Comparison of ENCODE assay signal across 8 cellular contexts in genomic region chr2:61855178-61855523, GRCh38. TPM values are rescaled to one million over a fixed set of nuclear protein-coding genes. Genes with fewer than 3 reads are reported as not detected.
DNase-seq lines count a peak whose midpoint lies in the region; ATAC-seq, FAIRE-seq and TF ChIP-seq lines count a peak whose summit lies in the region.

No MANE protein-coding gene starts in this region.

- peak overlapping the region; percentile 94 to 99 for H3K4me3 Mint-ChIP-seq in activated T-cell treated with anti-CD3 and anti-CD28 coated beads, Interleukin-2, amount 50 U/mL, for 72 hours
- peak overlapping the region; percentile 92 to 94 (median 93) for H3K4me3 Mint-ChIP-seq in nephron

- H3K27me3 Mint-ChIP-seq in activated T-cell treated with anti-CD3 and anti-CD28 coated beads, Interleukin-2, amount 50 U/mL, for 72 hours (ENCODE audit: low read depth): no peaks in the 10 kb centered on the region
- H3K27me3 Mint-ChIP-seq in nephron (ENCODE audit: low read depth): no peaks in the 10 kb centered on the region

- TF ChIP-seq POLR2A in endothelial cell of umbilical vein (IDR thresholded peaks at IDR 0.05; ENCODE audit: low read depth, low read length): no peak

- H2AFZ ChIP-seq in PC-3 (ENCODE audit: low read length) (peak overlapping the region; percentile 97), endothelial cell of umbilical vein (ENCODE audit: low read depth, low read length) (peak overlapping the region; percentile 96)

- H3K27ac ChIP-seq in PC-3 (ENCODE audit: low read length) (peak overlapping the region; percentile 50), endothelial cell of umbilical vein (ENCODE audit: insufficient read depth, low read depth, low read length) (peak overlapping the region; percentile 43)

- POLR2A ChIA-PET in PC-3 (lab: Charles Lee; ENCODE audit: unreplicated experiment): interaction anchor here (0.5 to 0.6 kb wide), 2 partner anchors 63 to 325 kb away, joined by 3 to 4 read pairs; no protein-coding TSS in a partner anchor
- POLR2A ChIA-PET in endothelial cell of umbilical vein (lab: Charles Lee): no interaction called here

- ATAC-seq in activated T-cell treated with anti-CD3 and anti-CD28 coated beads, Interleukin-2, amount 50 U/mL, for 72 hours (replicated peaks in 1 of 2): no peak
- ATAC-seq in PC-3: peak; percentile 11
- ATAC-seq in GM18909 (IDR thresholded peaks at IDR 0.05; ENCODE audit: poor library complexity, unreplicated experiment): no peak

- no peaks in the 10 kb centered on the region for H4K20me1 ChIP-seq in PC-3 (ENCODE audit: low read length)
- no peaks in the 10 kb centered on the region for H4K20me1 ChIP-seq in endothelial cell of umbilical vein (replicated peaks; ENCODE audit: control insufficient read depth, extremely low read depth, insufficient read depth, low read length)

- H3K9me2 ChIP-seq in PC-3 (replicated peaks; ENCODE audit: low read length): no peaks in the 10 kb centered on the region

- H3K4me1 ChIP-seq in PC-3 (ENCODE audit: insufficient read depth, low read length): peaks cover 5% of the 10 kb centered on the region; the same call in 1 of the 2 replicates
- peaks cover 5% of the 10 kb centered on the region for H3K4me1 ChIP-seq in endothelial cell of umbilical vein (ENCODE audit: control insufficient read depth, extremely low read depth, insufficient read depth, low read length)

- H3K9me3 ChIP-seq in PC-3 (ENCODE audit: low read length) (no peaks in the 10 kb centered on the region), endothelial cell of umbilical vein (replicated peaks; ENCODE audit: control insufficient read depth, insufficient read depth, low read length) (no peaks in the 10 kb centered on the region)

- peak overlapping the region; percentile 39 for H3K27ac Mint-ChIP-seq in activated T-cell treated with anti-CD3 and anti-CD28 coated beads, Interleukin-2, amount 50 U/mL, for 72 hours
- peak overlapping the region; percentile 95 to 96 (median 96) for H3K27ac Mint-ChIP-seq in nephron

- no peaks in the 10 kb centered on the region for H3K79me2 ChIP-seq in PC-3 (ENCODE audit: low read length)
- H3K79me2 ChIP-seq in endothelial cell of umbilical vein (ENCODE audit: control insufficient read depth, insufficient read depth, low read length): no peaks in the 10 kb centered on the region

- no peak; the same call in 1 of the 2 replicates for TF ChIP-seq CTCF in PC-3 (conservative IDR thresholded peaks at IDR 0.05; ENCODE audit: low read depth, low read length)
- no peak for TF ChIP-seq CTCF in endothelial cell of umbilical vein (IDR thresholded peaks at IDR 0.05; ENCODE audit: extremely low read depth in 1 of 2, insufficient read depth in 1 of 2, low read depth in 1 of 2, low read length in 2 of 2)
- TF ChIP-seq CTCF in nephron (IDR thresholded peaks at IDR 0.05; ENCODE audit: unreplicated experiment in 3 of 3): no peak

- BruUV-seq in PC-3 (replicated peaks; lab: Mats Ljungman, UMichigan) (no TSS peak), endothelial cell of umbilical vein (replicated peaks; lab: Mats Ljungman, UMichigan) (no TSS peak)

- H3K4me2 ChIP-seq in PC-3 (ENCODE audit: low read length): peak overlapping the region; percentile 94
- peak overlapping the region; percentile 90 for H3K4me2 ChIP-seq in endothelial cell of umbilical vein (ENCODE audit: insufficient read depth, low read length)

- H3K27me3 ChIP-seq in PC-3 (ENCODE audit: low read length) (no peaks in the 10 kb centered on the region), endothelial cell of umbilical vein (ENCODE audit: control insufficient read depth in 2 of 2, insufficient read depth in 2 of 2, low read length in 2 of 2) (no peaks in the 10 kb centered on the region)

- H3K36me3 ChIP-seq in PC-3 (ENCODE audit: low read depth, low read length) (no peaks in the 10 kb centered on the region), endothelial cell of umbilical vein (ENCODE audit: control insufficient read depth in 2 of 2, extremely low read depth in 1 of 2, insufficient read depth in 2 of 2, low read length in 2 of 2) (no peaks in the 10 kb centered on the region)

- peaks cover 33% of the 10 kb centered on the region for H3K4me1 Mint-ChIP-seq in activated T-cell treated with anti-CD3 and anti-CD28 coated beads, Interleukin-2, amount 50 U/mL, for 72 hours (ENCODE audit: low read depth)
- H3K4me1 Mint-ChIP-seq in nephron: peaks cover 5% of the 10 kb centered on the region

- H3K4me3 ChIP-seq in PC-3 (ENCODE audit: low read length) (peak overlapping the region; percentile 84), endothelial cell of umbilical vein (replicated peaks in 1 of 3; ENCODE audit: insufficient read depth in 1 of 3, low read depth in 1 of 3, low read length in 3 of 3) (peak overlapping the region; percentile 33 to 93 (median 74))

- dilution Hi-C loops in endothelial cell of umbilical vein (cut with MboI; ENCODE audit: extremely low pct_ligation_motif_present, low sequenced_read_pairs): no loop called here

- intact Hi-C loops in PC-3 (cut with micrococcal nuclease) (loop anchor here (2.0 to 10.0 kb wide), 4 partner anchors 32 to 320 kb away; partner anchors contain the start of gene XPO1), endothelial cell of umbilical vein (cut with micrococcal nuclease) (loop anchor here (2.0 to 10.0 kb wide), 2 partner anchors 34 to 160 kb away; partner anchors contain the start of gene CCT4)

- H3K9ac ChIP-seq in PC-3 (ENCODE audit: low read length) (peak overlapping the region; percentile 64), endothelial cell of umbilical vein (replicated peaks; ENCODE audit: extremely low read depth, insufficient read depth, low read length) (peak overlapping the region; percentile 46)

- H3K9me1 ChIP-seq in endothelial cell of umbilical vein (replicated peaks; ENCODE audit: control insufficient read depth, extremely low read depth, insufficient read depth, low read length): no peaks in the 10 kb centered on the region

- no peaks in the 10 kb centered on the region for H3F3A ChIP-seq in PC-3 (ENCODE audit: low read length, unreplicated experiment)

- no peak for DNase-seq in activated T-cell treated with anti-CD3 and anti-CD28 coated beads, Interleukin-2, amount 50 U/mL, for 72 hours
- DNase-seq in activated T-cell treated with anti-CD3 and anti-CD28 coated beads, Interleukin-2, amount 50 U/mL, for 1 hour: no peak
- peak; percentile 49 for DNase-seq in PC-3
- peak; percentile 36 for DNase-seq in endothelial cell of umbilical vein (ENCODE audit: low read depth, low spot score)
- DNase-seq in MV-4-11 (lab: John Stamatoyannopoulos, UW): no peak
- no peak for DNase-seq in middle frontal gyrus (ENCODE audit: extremely low spot score, low spot score)

- H3K9me3 Mint-ChIP-seq in activated T-cell treated with anti-CD3 and anti-CD28 coated beads, Interleukin-2, amount 50 U/mL, for 72 hours: no peaks in the 10 kb centered on the region
- H3K9me3 Mint-ChIP-seq in nephron: no peaks in the 10 kb centered on the region

- CTCF ChIA-PET in PC-3 (lab: Charles Lee): interaction anchor here (0.6 kb wide), 1 partner anchor 185 kb away, joined by 3 read pairs; no protein-coding TSS in a partner anchor
- CTCF ChIA-PET in endothelial cell of umbilical vein (lab: Charles Lee): interaction anchor here (1.5 kb wide), 1 partner anchor 10 kb away, joined by 4 read pairs; no protein-coding TSS in a partner anchor

- no peaks in the 10 kb centered on the region for H3K36me3 Mint-ChIP-seq in activated T-cell treated with anti-CD3 and anti-CD28 coated beads, Interleukin-2, amount 50 U/mL, for 72 hours (ENCODE audit: insufficient read depth in 2 of 2)
- no peaks in the 10 kb centered on the region for H3K36me3 Mint-ChIP-seq in nephron (ENCODE audit: low read depth)

- no peak for FAIRE-seq in endothelial cell of umbilical vein (lab: Jason Lieb, UNC)

TF ChIP-seq in endothelial cell of umbilical vein, 7 proteins besides CTCF, POLR2A, EP300 and RAD21 (continues in another document):
- TF ChIP-seq MYC (IDR thresholded peaks at IDR 0.05; ENCODE audit: low read depth, low read length) (no peak), EZH2 (IDR thresholded peaks at IDR 0.05; ENCODE audit: borderline replicate concordance, low read depth, low read length, severe bottlenecking) (no peak)

RNA-seq across cellular contexts. Expression of gene FAM161A, which starts 1.3 kb away (rescaled TPM):
- 1 to 10 TPM; 6.9 to 9.1 TPM for total RNA-seq in activated T-cell treated with anti-CD3 and anti-CD28 coated beads, Interleukin-2, amount 50 U/mL, for 72 hours
- total RNA-seq in PC-3 (2014; rRNA removed) (2.0 and 3.2 TPM in 2 replicates), endothelial cell of umbilical vein (5.9 and 6.1 TPM in 2 replicates)
- polyA plus RNA-seq in endothelial cell of umbilical vein: 0.57 and 0.81 TPM in 2 replicates
- polyA plus RNA-seq in endothelial cell of umbilical vein (2011; cell fraction: cytosol; rRNA removed): 0.70 and 0.87 TPM in 2 replicates
- polyA plus RNA-seq in endothelial cell of umbilical vein (2011; cell fraction: nucleus; rRNA removed): 3.0 and 3.7 TPM in 2 replicates
- polyA plus RNA-seq in endothelial cell of umbilical vein (2012): 2.4 and 3.0 TPM in 2 replicates
- polyA minus RNA-seq in endothelial cell of umbilical vein: 0.51 and 0.90 TPM in 2 replicates
- 0.51 TPM for polyA minus RNA-seq in endothelial cell of umbilical vein (2011; cell fraction: cytosol; rRNA and poly(A)+ RNA removed)
- polyA minus RNA-seq in endothelial cell of umbilical vein (2011; cell fraction: nucleus; rRNA and poly(A)+ RNA removed): 1.0 and 1.5 TPM in 2 replicates

RNA-seq across cellular contexts. Expression of gene CCT4, which starts 33.3 kb away (rescaled TPM):
- total RNA-seq in activated T-cell treated with anti-CD3 and anti-CD28 coated beads, Interleukin-2, amount 50 U/mL, for 72 hours: 100 to 1,000 TPM; 251 to 300 TPM
- total RNA-seq in PC-3 (2014; rRNA removed) (185 and 195 TPM in 2 replicates), endothelial cell of umbilical vein (220 and 222 TPM in 2 replicates)
- 57.3 and 78.5 TPM in 2 replicates for polyA plus RNA-seq in endothelial cell of umbilical vein
- polyA plus RNA-seq in endothelial cell of umbilical vein (2011; cell fraction: cytosol; rRNA removed): 112 and 114 TPM in 2 replicates
- polyA plus RNA-seq in endothelial cell of umbilical vein (2011; cell fraction: nucleus; rRNA removed): 64.5 and 78.0 TPM in 2 replicates
- polyA plus RNA-seq in endothelial cell of umbilical vein (2012): 209 and 246 TPM in 2 replicates
- polyA minus RNA-seq in endothelial cell of umbilical vein: 77.2 and 78.8 TPM in 2 replicates
- 109 TPM for polyA minus RNA-seq in endothelial cell of umbilical vein (2011; cell fraction: cytosol; rRNA and poly(A)+ RNA removed)
- 50.7 and 53.8 TPM in 2 replicates for polyA minus RNA-seq in endothelial cell of umbilical vein (2011; cell fraction: nucleus; rRNA and poly(A)+ RNA removed)

RNA-seq across cellular contexts. Expression of gene COMMD1, which starts 50.3 kb away (rescaled TPM):
- 10 to 100 TPM; 34.3 to 34.7 TPM for total RNA-seq in activated T-cell treated with anti-CD3 and anti-CD28 coated beads, Interleukin-2, amount 50 U/mL, for 72 hours
- total RNA-seq in PC-3 (2014; rRNA removed) (30.8 and 31.7 TPM in 2 replicates), endothelial cell of umbilical vein (39.5 and 42.0 TPM in 2 replicates)
- 54.3 and 57.1 TPM in 2 replicates for polyA plus RNA-seq in endothelial cell of umbilical vein
- 65.2 and 66.2 TPM in 2 replicates for polyA plus RNA-seq in endothelial cell of umbilical vein (2011; cell fraction: cytosol; rRNA removed)
- polyA plus RNA-seq in endothelial cell of umbilical vein (2011; cell fraction: nucleus; rRNA removed): 34.6 and 35.6 TPM in 2 replicates
- 75.9 and 88.2 TPM in 2 replicates for polyA plus RNA-seq in endothelial cell of umbilical vein (2012)
- 24.9 and 25.7 TPM in 2 replicates for polyA minus RNA-seq in endothelial cell of umbilical vein
- polyA minus RNA-seq in endothelial cell of umbilical vein (2011; cell fraction: cytosol; rRNA and poly(A)+ RNA removed): 7.5 TPM
- polyA minus RNA-seq in endothelial cell of umbilical vein (2011; cell fraction: nucleus; rRNA and poly(A)+ RNA removed): 22.4 and 30.2 TPM in 2 replicates

Comparison
In these comparisons a context has a peak if more than half of its experiments do, and no peak if none do; other contexts are left out.
1. DNase-seq: peak in PC-3 (single experiment) and endothelial cell of umbilical vein (single experiment); none in activated T-cell treated with anti-CD3 and anti-CD28 coated beads, Interleukin-2, amount 50 U/mL, for 72 hours (0 of 2), activated T-cell treated with anti-CD3 and anti-CD28 coated beads, Interleukin-2, amount 50 U/mL, for 1 hour (single experiment), MV-4-11 (single experiment) and middle frontal gyrus (single experiment).